In genomic region chr11:120339394-120339890, GRCh38 we compare ENCODE assay signal across 8 cellular contexts. TPM values are rescaled to one million over a fixed set of nuclear protein-coding genes. Genes with fewer than 3 reads are reported as not detected.
A peak's percentile ranks its signal among the peaks of the same experiment; 100 is the strongest.
DNase-seq lines count a peak whose midpoint lies in the region; ATAC-seq, FAIRE-seq and TF ChIP-seq lines count a peak whose summit lies in the region.
"Had no signal": no experiment of that assay in that cellular context is flagged by ENCODE, and none has a peak within 500 bp of the region (broad histone marks: within the 10 kb centered on the region; RNA-seq: fewer than 3 reads in every experiment).

No MANE protein-coding gene starts in this region.

- H3K9ac ChIP-seq in keratinocyte (ENCODE audit: control insufficient read depth, extremely low read depth, insufficient read depth, low read length), result peak overlapping the region; percentile 71

- peaks cover 17% of the 10 kb centered on the region for H3K36me3 Mint-ChIP-seq in stimulated activated effector memory CD8-positive, alpha-beta T cell treated with anti-CD3 and anti-CD28 coated beads, Interleukin-12 subunit alpha, Interleukin-12 subunit beta, amount 100 ng/mL, for 72 hours

- no peak overlapping the region for H3K27ac Mint-ChIP-seq in stimulated activated effector memory CD8-positive, alpha-beta T cell treated with anti-CD3 and anti-CD28 coated beads, Interleukin-12 subunit alpha, Interleukin-12 subunit beta, amount 100 ng/mL, for 72 hours

- in situ Hi-C loops in astrocyte of the cerebellum (cut with HindIII; ENCODE audit: low sequenced_read_pairs), result no loop called here

- peak overlapping the region; percentile 14 for H3K4me3 Mint-ChIP-seq in stimulated activated effector memory CD8-positive, alpha-beta T cell treated with anti-CD3 and anti-CD28 coated beads, Interleukin-12 subunit alpha, Interleukin-12 subunit beta, amount 100 ng/mL, for 72 hours

- H3K4me2 ChIP-seq in keratinocyte (ENCODE audit: control insufficient read depth, extremely low read depth, insufficient read depth, low read depth, low read length), result peak overlapping the region; percentile 100

- peaks cover 15% of the 10 kb centered on the region for H4K20me1 ChIP-seq in keratinocyte (ENCODE audit: control insufficient read depth, extremely low read depth, insufficient read depth, low read length)

- FAIRE-seq in keratinocyte (lab: Jason Lieb, UNC), result peak; percentile 71

- no peaks in the 10 kb centered on the region for H3K36me3 ChIP-seq in keratinocyte (ENCODE audit: control insufficient read depth in 2 of 2, extremely low read depth in 1 of 2, insufficient read depth in 2 of 2, low read length in 2 of 2)
- H3K36me3 ChIP-seq in WERI-Rb-1, result peaks cover 3% of the 10 kb centered on the region; the same call in 1 of the 2 replicates
- H3K36me3 ChIP-seq: Peyer's patch had no signal

- H3K4me1 Mint-ChIP-seq in stimulated activated effector memory CD8-positive, alpha-beta T cell treated with anti-CD3 and anti-CD28 coated beads, Interleukin-12 subunit alpha, Interleukin-12 subunit beta, amount 100 ng/mL, for 72 hours, result peaks cover 40% of the 10 kb centered on the region

- H3K9me3 ChIP-seq in keratinocyte (ENCODE audit: control insufficient read depth, low read depth, low read length) (no peaks in the 10 kb centered on the region), WERI-Rb-1 (ENCODE audit: severe bottlenecking) (no peaks in the 10 kb centered on the region)
- H3K9me3 ChIP-seq: Peyer's patch had no signal

- H3K27ac ChIP-seq in keratinocyte (ENCODE audit: control insufficient read depth, insufficient read depth, low read length), result peak overlapping the region; percentile 71
- H3K27ac ChIP-seq in WERI-Rb-1, result no peak overlapping the region

- H2AFZ ChIP-seq in keratinocyte (ENCODE audit: control insufficient read depth, low read length), result peak overlapping the region; percentile 42

- H3K27me3 ChIP-seq in keratinocyte (ENCODE audit: control insufficient read depth, extremely low read depth, insufficient read depth, low read length), result no peaks in the 10 kb centered on the region
- H3K27me3 ChIP-seq in WERI-Rb-1 (ENCODE audit: insufficient read depth, low read depth, severe bottlenecking), result no peaks in the 10 kb centered on the region
- H3K27me3 ChIP-seq: Peyer's patch had no signal

- ATAC-seq in stimulated activated effector memory CD8-positive, alpha-beta T cell treated with anti-CD3 and anti-CD28 coated beads, Interleukin-12 subunit alpha, Interleukin-12 subunit beta, amount 100 ng/mL, for 72 hours, result no peak

- peaks cover 4% of the 10 kb centered on the region for H3K9me3 Mint-ChIP-seq in stimulated activated effector memory CD8-positive, alpha-beta T cell treated with anti-CD3 and anti-CD28 coated beads, Interleukin-12 subunit alpha, Interleukin-12 subunit beta, amount 100 ng/mL, for 72 hours

- H3K4me1 ChIP-seq in keratinocyte (ENCODE audit: control insufficient read depth, extremely low read depth, insufficient read depth, low read length), result peaks cover 66% of the 10 kb centered on the region

- peaks cover 52% of the 10 kb centered on the region for H3K79me2 ChIP-seq in keratinocyte (ENCODE audit: control insufficient read depth, insufficient read depth, low read length)

- dilution Hi-C loops in keratinocyte (cut with MboI; ENCODE audit: extremely low pct_ligation_motif_present, low sequenced_read_pairs), result no loop called here

- no peaks in the 10 kb centered on the region for H3K9me1 ChIP-seq in keratinocyte (ENCODE audit: control insufficient read depth, extremely low read depth, insufficient read depth, low read length)

- TF ChIP-seq CTCF in astrocyte of the cerebellum (IDR thresholded peaks at IDR 0.05; ENCODE audit: low read depth, low read length, missing control alignments) (no peak), keratinocyte (optimal IDR thresholded peaks at IDR 0.05 in 1 of 3, IDR thresholded peaks at IDR 0.05 in 1 of 3, conservative IDR thresholded peaks at IDR 0.05 in 1 of 3; ENCODE audit: extremely low read depth in 1 of 3, insufficient read depth in 2 of 3, low read length in 3 of 3) (no peak), WERI-Rb-1 (IDR thresholded peaks at IDR 0.05; ENCODE audit: low read depth, low read length) (no peak)

- H3K4me3 ChIP-seq in astrocyte of the cerebellum (ENCODE audit: low read depth, low read length), result peak overlapping the region; percentile 72
- peak overlapping the region; percentile 3 to 98 (median 69) for H3K4me3 ChIP-seq in keratinocyte (ENCODE audit: control insufficient read depth in 2 of 3, extremely low read depth in 1 of 3, insufficient read depth in 2 of 3, low read depth in 1 of 3, low read length in 3 of 3)
- no peak overlapping the region for H3K4me3 ChIP-seq in WERI-Rb-1 (ENCODE audit: low read depth, low read length)

- peak; percentile 64 for DNase-seq in HT-29 (ENCODE audit: low spot score)
- DNase-seq in astrocyte of the cerebellum (ENCODE audit: low read depth), result no peak
- DNase-seq in keratinocyte (ENCODE audit: low read depth, low spot score), result no peak
- no peak for DNase-seq in stimulated activated effector memory CD8-positive, alpha-beta T cell treated with anti-CD3 and anti-CD28 coated beads, Interleukin-12 subunit alpha, Interleukin-12 subunit beta, amount 100 ng/mL, for 72 hours (ENCODE audit: low spot score in 2 of 2)
- DNase-seq in WERI-Rb-1, result no peak
- no peak for DNase-seq in middle frontal gyrus (ENCODE audit: extremely low spot score, low spot score)
- DNase-seq in HK-2 (ENCODE audit: unreplicated experiment), result no peak

RNA-seq across cellular contexts. Expression of gene ARHGEF12, which starts 3.2 kb away (rescaled TPM):
- 44.7 and 45.1 TPM in 2 replicates for total RNA-seq in HT-29 (2014; rRNA removed; shearing (Covaris generic))
- polyA plus RNA-seq in keratinocyte, result 22.1 to 28.8 TPM (median 25.3 TPM) in 3 replicates
- polyA plus RNA-seq in keratinocyte (2011; ENCODE audit: low read depth), result 60.7 TPM
- 19.6 and 29.9 TPM in 2 replicates for polyA plus RNA-seq in keratinocyte (2011; cell fraction: cytosol; rRNA removed)
- polyA plus RNA-seq in keratinocyte (2011; cell fraction: nucleus; rRNA removed), result 32.0 and 36.7 TPM in 2 replicates
- 23.3 and 31.8 TPM in 2 replicates for polyA plus RNA-seq in keratinocyte (2012; ENCODE audit: low replicate concordance)
- 31.0 to 127 TPM (median 68.3 TPM) in 3 replicates for polyA minus RNA-seq in keratinocyte
- polyA minus RNA-seq in keratinocyte (2011; cell fraction: cytosol; rRNA and poly(A)+ RNA removed), result 47.2 TPM
- 61.3 and 130 TPM in 2 replicates for polyA minus RNA-seq in keratinocyte (2011; cell fraction: nucleus; rRNA and poly(A)+ RNA removed)

RNA-seq across cellular contexts. Expression of gene TLCD5, which starts 14.3 kb away (rescaled TPM):
- 0.38 and 0.44 TPM in 2 replicates for total RNA-seq in HT-29 (2014; rRNA removed; shearing (Covaris generic))
- polyA plus RNA-seq in keratinocyte, result 2.7 to 4.0 TPM (median 3.7 TPM) in 3 replicates
- 0.50 TPM for polyA plus RNA-seq in keratinocyte (2011; ENCODE audit: low read depth)
- 2.5 and 2.7 TPM in 2 replicates for polyA plus RNA-seq in keratinocyte (2011; cell fraction: cytosol; rRNA removed)
- 5.7 and 6.9 TPM in 2 replicates for polyA plus RNA-seq in keratinocyte (2011; cell fraction: nucleus; rRNA removed)
- polyA plus RNA-seq in keratinocyte (2012; ENCODE audit: low replicate concordance), result 1.7 and 2.0 TPM in 2 replicates
- polyA minus RNA-seq in keratinocyte, result 0.49 to 2.4 TPM (median 2.4 TPM) in 3 replicates
- 0.96 TPM for polyA minus RNA-seq in keratinocyte (2011; cell fraction: cytosol; rRNA and poly(A)+ RNA removed)
- polyA minus RNA-seq in keratinocyte (2011; cell fraction: nucleus; rRNA and poly(A)+ RNA removed), result 1.2 and 2.6 TPM in 2 replicates
